Comparison of ENCODE assay signal across 9 cellular contexts in genomic region chr1:41678141-41678878, GRCh38.
DNase-seq lines count a peak whose midpoint lies in the region; TF ChIP-seq lines count a peak whose summit lies in the region.
"Had no signal": no experiment of that assay in that cellular context is flagged by ENCODE, and none has a peak within 500 bp of the region (broad histone marks: within the 10 kb centered on the region; RNA-seq: fewer than 3 reads in every experiment).

No MANE protein-coding gene starts in this region.

- no peak overlapping the region for H4K91ac ChIP-seq in trophoblast cell (ENCODE audit: low read depth, low read length)

- TF ChIP-seq CTCF in GM10266 (IDR thresholded peaks at IDR 0.05; ENCODE audit: control insufficient read depth, insufficient read depth, low read depth, missing control alignments), result no peak
- TF ChIP-seq CTCF in MCF 10A (IDR thresholded peaks at IDR 0.05; ENCODE audit: unreplicated experiment), result no peak

- peaks cover 6 to 8% of the 10 kb centered on the region in 2 experiments for H3K4me1 ChIP-seq in trophoblast cell (ENCODE audit: control insufficient read depth in 1 of 2, insufficient read depth in 2 of 2, low read length in 2 of 2)

- H3K4me3 ChIP-seq in trophoblast cell (ENCODE audit: low read depth, low read length), result no peak overlapping the region

- no peak overlapping the region for H3K23ac ChIP-seq in trophoblast cell (ENCODE audit: low read length)

- CTCF ChIA-PET in MCF 10A (lab: Yijun Ruan, JAX), result interaction anchor here (0.6 to 1.0 kb wide), 3 partner anchors 11 to 201 kb away, joined by 3 read pairs; no protein-coding TSS in a partner anchor

- no peak overlapping the region for H2AK5ac ChIP-seq in trophoblast cell (ENCODE audit: low read length)

- no CpG with 5 or more reads among the region's 12 CpGs for WGBS in trophoblast cell (ENCODE audit: extremely low coverage, insufficient coverage, insufficient read length)

- H3K27ac ChIP-seq in KOPT-K1 (ENCODE audit: low read depth, low read length, poor library complexity, severe bottlenecking) (peak overlapping the region; percentile 68), trophoblast cell (ENCODE audit: low read depth, low read length) (no peak overlapping the region)
- H3K27ac ChIP-seq: WERI-Rb-1 had no signal

- no peak overlapping the region for H3K18ac ChIP-seq in trophoblast cell (ENCODE audit: low read length)

- H3K4me1 Mint-ChIP-seq in MCF 10A (ENCODE audit: insufficient read depth, unreplicated experiment), result peaks cover 24% of the 10 kb centered on the region

- peaks cover 7% of the 10 kb centered on the region for H3K36me3 Mint-ChIP-seq in MCF 10A (ENCODE audit: insufficient read depth, unreplicated experiment)

- H3K9ac ChIP-seq in trophoblast cell (ENCODE audit: low read length), result no peak overlapping the region

- no peak overlapping the region for H2BK5ac ChIP-seq in trophoblast cell (ENCODE audit: low read depth, low read length, poor library complexity)

- H3K9me3 ChIP-seq in KOPT-K1 (ENCODE audit: insufficient read depth, low read length, poor library complexity, severe bottlenecking) (no peaks in the 10 kb centered on the region), trophoblast cell (ENCODE audit: insufficient read depth, low read depth, low read length) (no peaks in the 10 kb centered on the region)

- no peak overlapping the region for H4K8ac ChIP-seq in trophoblast cell (ENCODE audit: low read depth, low read length)

- POLR2A ChIA-PET in MCF 10A (lab: Yijun Ruan, JAX), result no interaction called here

- H2AFZ ChIP-seq in trophoblast cell (ENCODE audit: insufficient read depth, low read length, poor library complexity), result peak overlapping the region; percentile 1

- peak overlapping the region; percentile 34 for H3K27ac Mint-ChIP-seq in MCF 10A (ENCODE audit: low read depth, unreplicated experiment)

- H3K27me3 ChIP-seq in trophoblast cell (ENCODE audit: insufficient read depth, low read length), result no peaks in the 10 kb centered on the region

- H2BK120ac ChIP-seq in trophoblast cell (ENCODE audit: insufficient read depth, low read length, poor library complexity), result no peak overlapping the region

- H3K4me2 ChIP-seq in trophoblast cell (ENCODE audit: low read length), result no peak overlapping the region

- intact Hi-C loops in MCF 10A (cut with micrococcal nuclease), result no loop called here
- intact Hi-C loops in head of caudate nucleus (cut with DNase I), result no loop called here

- no peak overlapping the region for H3K4ac ChIP-seq in trophoblast cell (ENCODE audit: low read depth, low read length)

- no peak overlapping the region for H3K14ac ChIP-seq in trophoblast cell (ENCODE audit: low read length)

- peaks cover under 1% of the 10 kb centered on the region for H3K79me1 ChIP-seq in trophoblast cell (ENCODE audit: low read length)

- DNase-seq in GM10266 (ENCODE audit: extremely low spot score), result peak; percentile 51
- no peak for DNase-seq in MCF 10A (ENCODE audit: unreplicated experiment)
- no peak for DNase-seq in trophoblast cell
- no peak for DNase-seq in effector CD4-positive, alpha-beta T cell
- DNase-seq in anterior cingulate cortex (lab: John Stamatoyannopoulos, UW), result no peak
- DNase-seq in activated gamma-delta T cell (lab: John Stamatoyannopoulos, UW), result no peak
- no peak for DNase-seq in head of caudate nucleus
- DNase-seq: WERI-Rb-1 had no signal

- H3K4me3 Mint-ChIP-seq in MCF 10A (ENCODE audit: unreplicated experiment), result no peak overlapping the region

- no TSS peak for BruUV-seq in MCF 10A (replicated peaks; lab: Mats Ljungman, UMichigan)

- no peaks in the 10 kb centered on the region for H3K79me2 ChIP-seq in trophoblast cell (ENCODE audit: control insufficient read depth, insufficient read depth, low read length, poor library complexity)

- no peak overlapping the region for H2BK12ac ChIP-seq in trophoblast cell (ENCODE audit: low read length)

- no peak overlapping the region for H4K12ac ChIP-seq in trophoblast cell (ENCODE audit: low read depth, low read length)

- no peaks in the 10 kb centered on the region for H3K36me3 ChIP-seq in KOPT-K1 (ENCODE audit: insufficient read depth, low read length)
- H3K36me3 ChIP-seq in trophoblast cell (ENCODE audit: control insufficient read depth in 1 of 2, insufficient read depth in 2 of 2, low read length in 2 of 2), result no peaks in the 10 kb centered on the region
- H3K36me3 ChIP-seq: WERI-Rb-1 had no signal

- no peaks in the 10 kb centered on the region for H3K9me3 Mint-ChIP-seq in MCF 10A (ENCODE audit: unreplicated experiment)

- no peaks in the 10 kb centered on the region for H3K27me3 Mint-ChIP-seq in MCF 10A (ENCODE audit: insufficient read depth, unreplicated experiment)
